30 cellular contexts compared by ENCODE assay signal in genomic region chr1:181643631-181644030, GRCh38.
"Had no signal": no experiment of that assay in that cellular context is flagged by ENCODE, and none has a peak within 500 bp of the region (broad histone marks: within the 10 kb centered on the region; RNA-seq: fewer than 3 reads in every experiment).

No MANE protein-coding gene starts in this region.

- H3K36me3 Mint-ChIP-seq: activated CD4-positive, alpha-beta memory T cell treated with anti-CD3 and anti-CD28 coated beads for 36 hours; activated naive CD8-positive, alpha-beta T cell; T-cell had no signal

- FAIRE-seq: astrocyte, TTC549 had no signal

- H3K9me3 Mint-ChIP-seq: activated B cell treated with CpG ODN at 0.5 μM for 24 hours; activated CD4-positive, alpha-beta memory T cell treated with anti-CD3 and anti-CD28 coated beads for 36 hours; activated naive CD4-positive, alpha-beta T cell treated with anti-CD3 and anti-CD28 coated beads for 36 hours had no signal

- DNase-seq: activated B cell treated with CpG ODN at 0.5 μM for 24 hours; activated CD4-positive, alpha-beta memory T cell treated with anti-CD3 and anti-CD28 coated beads for 36 hours; activated CD4-positive, alpha-beta T cell treated with anti-CD3 and anti-CD28 coated beads for 1 hour; activated CD4-positive, alpha-beta T cell treated with anti-CD3 and anti-CD28 coated beads, Interleukin-2, amount 10 ng/mL, durations not matched to agents 24 days and 14 days; activated CD8-positive, alpha-beta memory T cell treated with anti-CD3 and anti-CD28 coated beads for 24 hours; activated gamma-delta T cell; activated naive CD4-positive, alpha-beta T cell treated with anti-CD3 and anti-CD28 coated beads for 36 hours; activated T-cell treated with anti-CD3 and anti-CD28 coated beads for 4 hours; activated T-cell treated with anti-CD3 and anti-CD28 coated beads, Interleukin-2, amount 50 U/mL, for 48 hours; amygdala; brain microvascular endothelial cell; NCI-H1092; NCI-H1417; NCI-H1694; NCI-H2029; NCI-H2107; NCI-H345; NCI-H510A treated with DMSO at 0.1 percent for 48 hours; NCI-H69; NK-92 treated with Interleukin-12 subunit alpha and Interleukin-12 subunit beta, amount 100 ng/mL, for 24 hours; OCI-M1; RPMI8226; T-cell; T-helper 2 cell; T1000 had no signal

- H3K4me3 Mint-ChIP-seq: activated B cell treated with CpG ODN at 0.5 μM for 24 hours; activated CD4-positive, alpha-beta memory T cell treated with anti-CD3 and anti-CD28 coated beads for 36 hours; activated CD4-positive, alpha-beta T cell treated with anti-CD3 and anti-CD28 coated beads, Interleukin-2, amount 10 ng/mL, durations not matched to agents 24 days and 14 days; activated naive CD4-positive, alpha-beta T cell treated with anti-CD3 and anti-CD28 coated beads for 36 hours; activated naive CD8-positive, alpha-beta T cell; activated T-helper 17 cell treated with anti-CD3 and anti-CD28 coated beads, Interleukin-2, amount 50 U/mL, for 72 hours; T-cell had no signal

- H3K4me1 Mint-ChIP-seq: activated B cell treated with CpG ODN at 0.5 μM for 24 hours; activated CD4-positive, alpha-beta T cell treated with anti-CD3 and anti-CD28 coated beads, Interleukin-2, amount 10 ng/mL, durations not matched to agents 24 days and 14 days; activated T-helper 17 cell treated with anti-CD3 and anti-CD28 coated beads, Interleukin-2, amount 50 U/mL, for 72 hours; T-cell had no signal

- H3K27ac ChIP-seq: brain microvascular endothelial cell, SK-N-MC had no signal

- H3K27ac Mint-ChIP-seq: activated B cell treated with CpG ODN at 0.5 μM for 24 hours; activated CD4-positive, alpha-beta memory T cell treated with anti-CD3 and anti-CD28 coated beads for 36 hours; activated CD4-positive, alpha-beta T cell treated with anti-CD3 and anti-CD28 coated beads, Interleukin-2, amount 10 ng/mL, durations not matched to agents 24 days and 14 days; activated naive CD4-positive, alpha-beta T cell treated with anti-CD3 and anti-CD28 coated beads for 36 hours; activated naive CD8-positive, alpha-beta T cell; activated T-helper 17 cell treated with anti-CD3 and anti-CD28 coated beads, Interleukin-2, amount 50 U/mL, for 72 hours; T-cell had no signal

- H3K27me3 ChIP-seq: brain microvascular endothelial cell had no signal

- H3K4me3 ChIP-seq: SK-N-MC had no signal

- H3K36me3 ChIP-seq: brain microvascular endothelial cell had no signal
